ENCODE assay signal across 1 cellular context in the genomic region with DNA sequence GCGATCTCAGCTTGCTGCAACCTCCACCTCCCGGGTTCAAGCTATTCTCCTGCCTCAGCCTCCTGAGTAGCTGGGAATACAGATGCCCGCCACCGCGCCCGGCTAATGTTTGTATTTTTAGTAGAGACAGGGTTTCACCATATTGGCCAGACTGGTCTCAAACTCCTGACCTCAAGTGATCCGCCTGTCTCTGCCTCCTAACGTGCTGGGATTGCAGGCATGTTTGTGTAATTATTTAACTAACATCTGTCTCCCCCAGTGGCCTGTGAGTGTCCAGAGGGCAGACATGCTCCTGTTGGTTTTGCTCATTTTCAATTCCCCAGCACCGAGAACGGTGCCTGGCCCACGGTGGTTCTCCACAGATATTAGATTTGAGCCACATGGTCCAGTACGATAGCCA.
A peak's percentile ranks its signal among the peaks of the same experiment; 100 is the strongest.
TF ChIP-seq lines count a peak whose summit lies in the region.

No MANE protein-coding gene starts in this region.

TF ChIP-seq in liver, 16 proteins besides CTCF, POLR2A, EP300 and RAD21:
- TF ChIP-seq HNF4A (conservative IDR thresholded peaks at IDR 0.05), result peak in 1 of 2 donors; percentile 16
- peak in 1 of 2 donors; percentile 33 for TF ChIP-seq RXRA (IDR thresholded peaks at IDR 0.05)
- TF ChIP-seq SP1 (IDR thresholded peaks at IDR 0.05), result peak; percentile 34
